ENCODE assay signal across 9 cellular contexts in the genomic region with DNA sequence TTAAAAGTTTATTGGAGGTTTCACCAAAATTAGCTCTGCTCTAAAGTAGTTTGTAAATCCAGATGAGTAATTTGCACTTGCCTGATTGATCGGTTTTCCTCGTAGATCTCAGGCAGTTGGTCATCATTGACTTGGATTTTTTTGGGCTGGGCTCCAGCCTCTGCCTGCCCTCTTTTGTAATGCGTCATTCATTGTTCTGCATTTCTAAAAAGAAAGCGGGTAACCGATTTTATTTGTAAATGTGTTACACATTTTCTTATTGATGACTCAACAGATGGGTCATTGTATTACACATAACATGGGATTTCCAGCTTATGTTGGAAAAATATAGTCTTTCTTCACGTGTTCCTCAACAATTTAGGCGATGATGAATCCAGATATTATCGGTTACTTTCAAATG. TPM values are rescaled to one million over a fixed set of nuclear protein-coding genes. Genes with fewer than 3 reads are reported as not detected.
DNase-seq lines count a peak whose midpoint lies in the region; ATAC-seq, FAIRE-seq and TF ChIP-seq lines count a peak whose summit lies in the region.
"Had no signal": no experiment of that assay in that cellular context is flagged by ENCODE, and none has a peak within 500 bp of the region (broad histone marks: within the 10 kb centered on the region; RNA-seq: fewer than 3 reads in every experiment).

No MANE protein-coding gene starts in this region.

- no peak overlapping the region for H3K23ac ChIP-seq in H1 (ENCODE audit: insufficient read length)

- H2AK5ac ChIP-seq in H1 (ENCODE audit: low read depth, low read length): no peak overlapping the region

- POLR2A ChIA-PET in H1 (lab: Charles Lee; ENCODE audit: partially characterized antibody): interaction anchor here (1.4 kb wide), 1 partner anchor 219 kb away, joined by 3 read pairs; no protein-coding TSS in a partner anchor

- peaks cover 0 to 3% of the 10 kb centered on the region in 2 experiments for H4K20me1 ChIP-seq in H1 (replicated peaks in 1 of 2; ENCODE audit: control insufficient read depth in 1 of 2, insufficient read depth in 2 of 2, low read length in 2 of 2)

- no peak overlapping the region for H4K91ac ChIP-seq in H1 (replicated peaks; ENCODE audit: insufficient read length, low read length)

- H3K27ac Mint-ChIP-seq in osteocyte (ENCODE audit: unreplicated experiment): peak overlapping the region; percentile 27

- no peak for ATAC-seq in GM18498 (IDR thresholded peaks at IDR 0.05; ENCODE audit: unreplicated experiment)
- ATAC-seq: sciatic nerve had no signal

- TF ChIP-seq POLR2A in H1 (IDR thresholded peaks at IDR 0.05; ENCODE audit: control extremely low read depth in 1 of 2, low read depth in 2 of 2, low read length in 2 of 2): no peak

- H3K79me2 ChIP-seq in H1 (ENCODE audit: control insufficient read depth in 1 of 2, insufficient read depth in 2 of 2, low read length in 2 of 2): peaks cover 8 to 54% of the 10 kb centered on the region in 2 experiments; a peak in 3 of 4 replicates

- peaks cover 4% of the 10 kb centered on the region; the same call in 1 of the 2 replicates for H3K23me2 ChIP-seq in H1 (ENCODE audit: low read depth, low read length)

- no peak overlapping the region for H2BK20ac ChIP-seq in H1 (ENCODE audit: low read length)

- H3K36me3 ChIP-seq in MG63: peaks cover 82% of the 10 kb centered on the region
- H3K36me3 ChIP-seq in H1 (ENCODE audit: control insufficient read depth in 2 of 4, insufficient read depth in 4 of 4, low read length in 3 of 4): peaks cover 11 to 52% (median 26%) of the 10 kb centered on the region in 4 experiments

- no peak overlapping the region for H3K18ac ChIP-seq in H1 (ENCODE audit: extremely low read depth, low read length)

- whole genome bisulfite sequencing in H1 (ENCODE audit: extremely low coverage in 1 of 2, insufficient coverage in 1 of 2, insufficient read length in 1 of 2, insufficient replicate concordance in 2 of 2, low coverage in 1 of 2, low lambda C conversion rate in 2 of 2, missing lambda C conversion rate in 1 of 2), 2 experiments: 30% methylated on average over 8 of the region's 8 CpGs; no CpG with 5 or more reads in 1 of the 2 experiments

- CTCF ChIA-PET in H1 (lab: Charles Lee; ENCODE audit: partially characterized antibody): interaction anchor here (1.1 kb wide), 1 partner anchor 212 kb away, joined by 3 read pairs; no protein-coding TSS in a partner anchor

- TF ChIP-seq EP300 in H1 (IDR thresholded peaks at IDR 0.05; ENCODE audit: borderline replicate concordance in 1 of 2, low read depth in 2 of 2, low read length in 2 of 2): no peak

- H3K4ac ChIP-seq in H1 (replicated peaks; ENCODE audit: insufficient read length, low read depth, low read length): no peak overlapping the region

- H4K5ac ChIP-seq in H1 (ENCODE audit: insufficient read length, low read depth, low read length): no peak overlapping the region

- no peak overlapping the region for H3K4me3 Mint-ChIP-seq in osteocyte (ENCODE audit: unreplicated experiment)

- peaks cover 19 to 35% (median 30%) of the 10 kb centered on the region in 4 experiments for H3K4me1 ChIP-seq in H1 (replicated peaks in 1 of 4; ENCODE audit: control insufficient read depth in 3 of 4, insufficient read depth in 4 of 4, low read length in 3 of 4)

- H3K9me3 Mint-ChIP-seq in osteocyte (ENCODE audit: unreplicated experiment): no peaks in the 10 kb centered on the region

- peaks cover 37% of the 10 kb centered on the region for H3K4me1 Mint-ChIP-seq in osteocyte (ENCODE audit: unreplicated experiment)

- TF ChIP-seq CTCF in H1 (IDR thresholded peaks at IDR 0.05; ENCODE audit: control extremely low read depth in 1 of 3, insufficient read depth in 1 of 3, low read depth in 1 of 3, low read length in 3 of 3) (no peak), osteocyte (IDR thresholded peaks at IDR 0.05) (no peak)

- H3K4me3 ChIP-seq in MG63 (no peak overlapping the region), H1 (ENCODE audit: extremely low read depth in 1 of 4, insufficient read depth in 2 of 4, low read depth in 3 of 4, low read length in 4 of 4) (peak overlapping the region in 1 of 4 experiments; percentile 1; a peak in 1 of 8 replicates)

- no peak overlapping the region for H3K27ac ChIP-seq in H1 (ENCODE audit: low read depth, low read length)

- H4K8ac ChIP-seq in H1 (ENCODE audit: extremely low read depth, insufficient read depth, low read length): no peak overlapping the region

- no peaks in the 10 kb centered on the region; the same call in 1 of the 2 replicates for H3K79me1 ChIP-seq in H1 (ENCODE audit: low read depth, low read length)

- H3K9ac ChIP-seq in H1 (replicated peaks in 1 of 4; ENCODE audit: extremely low read depth in 1 of 4, low read depth in 3 of 4, low read length in 3 of 4): no peak overlapping the region

- no peak overlapping the region for H2BK15ac ChIP-seq in H1 (ENCODE audit: low read length)

- DNase-seq in CMK (ENCODE audit: low read depth) (peak; percentile 29), MG63 (peak; percentile 88), H1 (ENCODE audit: low read depth in 1 of 2, low spot score in 2 of 2) (no peak), osteocyte (ENCODE audit: extremely low spot score, unreplicated experiment) (peak; percentile 8), epidermal melanocyte (ENCODE audit: insufficient read length, low spot score) (no peak), NCI-H1694 treated with DMSO at 0.1 percent for 48 hours (lab: John Stamatoyannopoulos, UW) (no peak)
- no peak for DNase-seq in activated CD4-positive, alpha-beta T cell treated with anti-CD3 and anti-CD28 coated beads, Interleukin-2, amount 50 U/mL, for 4 hours

- no peaks in the 10 kb centered on the region for H3K27me3 ChIP-seq in MG63
- no peaks in the 10 kb centered on the region for H3K27me3 ChIP-seq in H1 (replicated peaks in 1 of 4; ENCODE audit: control insufficient read depth in 3 of 4, extremely low read depth in 1 of 4, insufficient read depth in 3 of 4, low read length in 3 of 4)

- no peak overlapping the region for H3K14ac ChIP-seq in H1 (ENCODE audit: insufficient read length)

- H2AFZ ChIP-seq in H1 (ENCODE audit: low read length): no peak overlapping the region

- no peaks in the 10 kb centered on the region for H3K27me3 Mint-ChIP-seq in osteocyte (ENCODE audit: unreplicated experiment)

- H3K9me3 ChIP-seq in MG63 (no peaks in the 10 kb centered on the region), H1 (ENCODE audit: insufficient read depth in 2 of 2, low read depth in 1 of 2, low read length in 1 of 2) (no peaks in the 10 kb centered on the region)

- no peak overlapping the region for H2BK5ac ChIP-seq in H1 (ENCODE audit: low read depth, low read length)

- no peak overlapping the region for H3K56ac ChIP-seq in H1 (replicated peaks; ENCODE audit: insufficient read length, low read depth, low read length)

- no peak for FAIRE-seq in H1 (lab: Jason Lieb, UNC)

- H2BK12ac ChIP-seq in H1 (ENCODE audit: low read depth, low read length): no peak overlapping the region

- H3K4me2 ChIP-seq in H1 (ENCODE audit: insufficient read depth in 1 of 2, low read depth in 2 of 2, low read length in 2 of 2): peak overlapping the region; percentile 3 to 28; a peak in 1 of 4 replicates

- H2BK120ac ChIP-seq in H1 (replicated peaks; ENCODE audit: low read depth, low read length): no peak overlapping the region

- TF ChIP-seq RAD21 in H1 (IDR thresholded peaks at IDR 0.05 in 1 of 2, conservative IDR thresholded peaks at IDR 0.05 in 1 of 2; ENCODE audit: low read depth in 2 of 2, low read length in 2 of 2): no peak

- peaks cover 43% of the 10 kb centered on the region for H3K36me3 Mint-ChIP-seq in osteocyte (ENCODE audit: unreplicated experiment)

TF ChIP-seq in H1, 55 proteins besides CTCF, POLR2A, EP300 and RAD21:
- TF ChIP-seq SIX5 (IDR thresholded peaks at IDR 0.05; ENCODE audit: low read depth, low read length) (no peak), POU5F1 (IDR thresholded peaks at IDR 0.05; ENCODE audit: low read depth, low read length) (0 out of 2 replicates have a peak, but pooled peaks have one; percentile 11)

RNA-seq across cellular contexts. Expression of gene ETS2, which starts 5.5 kb away (rescaled TPM):
- 12.6 and 12.7 TPM in 2 replicates for total RNA-seq in MG63 (2014; rRNA removed; shearing (Covaris generic); ENCODE audit: low replicate concordance)
- 42.2 and 45.1 TPM in 2 replicates for total RNA-seq in H1 (2021; fragmentation: NEBNext Ultra II Directional; extraction: Animal tissue kit (Norgen Biotek cat#: 25700))
- polyA plus RNA-seq in H1 (2011; rRNA removed): 10.4 and 11.0 TPM in 2 replicates
- 11.7 TPM for polyA plus RNA-seq in H1 (2011; cell fraction: cytosol; rRNA removed)
- 19.7 TPM for polyA plus RNA-seq in H1 (2011; cell fraction: nucleus; rRNA removed)
- polyA plus RNA-seq in H1 (2012, experiment 1 of 2): 18.4 to 22.7 TPM (median 21.9 TPM) in 4 replicates
- polyA plus RNA-seq in H1 (2012, experiment 2 of 2): 12.8 TPM
- 22.6 TPM for polyA plus RNA-seq in H1 (2013, experiment 1 of 2)
- polyA plus RNA-seq in H1 (2013, experiment 2 of 2): 22.9 TPM
- 16.9 and 24.2 TPM in 2 replicates for polyA minus RNA-seq in H1 (2011; rRNA and poly(A)+ RNA removed)
- polyA minus RNA-seq in H1 (2011; cell fraction: cytosol; rRNA and poly(A)+ RNA removed): 17.0 TPM
- 15.5 TPM for polyA minus RNA-seq in H1 (2011; cell fraction: nucleus; rRNA and poly(A)+ RNA removed)
- 18.2 and 18.8 TPM in 2 replicates for total RNA-seq in osteocyte

Comparison
In these comparisons a context has a peak if more than half of its experiments do, and no peak if none do; other contexts are left out.
1. DNase-seq: peak in CMK (single experiment), MG63 (single experiment) and osteocyte (single experiment); none in H1 (0 of 2), activated CD4-positive, alpha-beta T cell treated with anti-CD3 and anti-CD28 coated beads, Interleukin-2, amount 50 U/mL, for 4 hours (0 of 2), epidermal melanocyte (single experiment) and NCI-H1694 treated with DMSO at 0.1 percent for 48 hours (single experiment).